Comparison of ENCODE assay signal across 26 cellular contexts in the genomic region with DNA sequence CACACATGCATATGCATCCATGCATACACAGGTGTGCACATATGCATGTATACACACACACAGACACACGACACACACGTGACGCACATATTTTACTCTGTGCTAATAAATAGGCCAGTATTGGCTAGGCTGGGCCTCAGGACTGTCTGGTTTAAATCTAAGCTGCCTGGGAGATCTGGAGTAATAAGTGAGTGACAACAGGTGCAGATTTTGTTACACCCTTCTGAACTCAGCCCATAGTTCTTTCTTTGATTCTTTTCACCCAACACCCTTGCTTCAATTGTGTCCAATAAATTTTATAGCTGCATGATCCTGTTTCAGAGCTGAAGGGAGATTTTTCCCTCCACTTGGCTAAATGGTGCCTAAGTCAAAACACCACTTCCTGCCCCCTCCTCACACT.
DNase-seq lines count a peak whose midpoint lies in the region; ATAC-seq and TF ChIP-seq lines count a peak whose summit lies in the region.
"Had no signal": no experiment of that assay in that cellular context is flagged by ENCODE, and none has a peak within 500 bp of the region (broad histone marks: within the 10 kb centered on the region; RNA-seq: fewer than 3 reads in every experiment).

No MANE protein-coding gene starts in this region.

- peak overlapping the region in 1 of 3 donors; percentile 3 for H3K9ac ChIP-seq in skeletal muscle tissue (ENCODE audit: low read depth in 1 of 3, low read length in 3 of 3)

- no peaks in the 10 kb centered on the region for H3K36me3 Mint-ChIP-seq in nephron (ENCODE audit: low read depth)
- no peaks in the 10 kb centered on the region for H3K36me3 Mint-ChIP-seq in activated naive CD4-positive, alpha-beta T cell treated with anti-CD3 and anti-CD28 coated beads, Interleukin-2, amount 50 U/mL, for 72 hours
- H3K36me3 Mint-ChIP-seq: CD14-positive monocyte had no signal

- H3K9me3 Mint-ChIP-seq in nephron = no peaks in the 10 kb centered on the region
- H3K9me3 Mint-ChIP-seq in activated naive CD4-positive, alpha-beta T cell treated with anti-CD3 and anti-CD28 coated beads, Interleukin-2, amount 50 U/mL, for 72 hours = peaks cover 0 to 7% of the 10 kb centered on the region in 2 donors
- H3K9me3 Mint-ChIP-seq: CD14-positive monocyte, GM23338, H9, HFFc6 had no signal

- peaks cover 57% of the 10 kb centered on the region for H3K4me1 Mint-ChIP-seq in nephron
- H3K4me1 Mint-ChIP-seq: CD14-positive monocyte, GM23338 had no signal

- no peaks in the 10 kb centered on the region for H3K27me3 Mint-ChIP-seq in nephron (ENCODE audit: low read depth)

- peak overlapping the region; percentile 24 to 85 (median 55) for H3K27ac Mint-ChIP-seq in nephron
- no peak overlapping the region for H3K27ac Mint-ChIP-seq in activated naive CD4-positive, alpha-beta T cell treated with anti-CD3 and anti-CD28 coated beads, Interleukin-2, amount 50 U/mL, for 72 hours
- H3K27ac Mint-ChIP-seq: CD14-positive monocyte, GM23338, HFFc6 had no signal

- peak overlapping the region; percentile 15 for H3K27ac ChIP-seq in skeletal muscle tissue (ENCODE audit: low read depth, low read length)

- ATAC-seq in left colon = peak; percentile 63
- ATAC-seq in activated naive CD4-positive, alpha-beta T cell treated with anti-CD3 and anti-CD28 coated beads, Interleukin-2, amount 50 U/mL, for 72 hours = no peak
- ATAC-seq: GM23338, K562, PC-3, SK-N-SH treated with all-trans-retinoic acid at 6 μM for 48 hours had no signal

- DNase-seq in NCI-H2107 treated with DMSO at 0.1 percent for 48 hours (lab: John Stamatoyannopoulos, UW; ENCODE audit: unreplicated experiment) = peak; percentile 73
- no peak for DNase-seq in NCI-H2107 (lab: John Stamatoyannopoulos, UW)
- DNase-seq in left colon = no peak
- no peak for DNase-seq in NCI-H2227 (lab: John Stamatoyannopoulos, UW; ENCODE audit: unreplicated experiment)
- no peak for DNase-seq in activated naive CD4-positive, alpha-beta T cell treated with anti-CD3 and anti-CD28 coated beads, Interleukin-2, amount 50 U/mL, for 72 hours (ENCODE audit: low spot score in 2 of 2)
- DNase-seq in medulla oblongata (ENCODE audit: extremely low spot score) = no peak
- DNase-seq: 8988T, ACHN, BE2C, Calu3, H9, HFFc6, Kasumi-1, NCI-H1105, NCI-H1436 treated with DMSO at 0.1 percent for 48 hours, NCI-H1930, NCI-H2171, NCI-H345, NCI-H510A treated with DMSO at 0.1 percent for 48 hours, PC-3 had no signal

- no peak overlapping the region for H3K4me3 Mint-ChIP-seq in nephron
- H3K4me3 Mint-ChIP-seq: CD14-positive monocyte, GM23338, H9, HFFc6 had no signal

- no peak for TF ChIP-seq CTCF in nephron (IDR thresholded peaks at IDR 0.05; ENCODE audit: unreplicated experiment in 3 of 3)

- H3K4me1 ChIP-seq in skeletal muscle tissue (ENCODE audit: control insufficient read depth in 3 of 3, insufficient read depth in 3 of 3, low read length in 3 of 3) = peaks cover 53 to 57% (median 55%) of the 10 kb centered on the region in 3 donors
- H3K4me1 ChIP-seq: BE2C had no signal

- no peaks in the 10 kb centered on the region for H3K9me3 ChIP-seq in skeletal muscle tissue (ENCODE audit: control insufficient read depth in 3 of 3, low read length in 3 of 3)
- H3K9me3 ChIP-seq: BE2C had no signal

- H3K27me3 ChIP-seq in skeletal muscle tissue (ENCODE audit: control insufficient read depth in 3 of 3, insufficient read depth in 3 of 3, low read length in 3 of 3) = no peaks in the 10 kb centered on the region
- H3K27me3 ChIP-seq: BE2C had no signal

- no peak overlapping the region for H3K4me3 ChIP-seq in skeletal muscle tissue (ENCODE audit: low read length in 3 of 3)
- H3K4me3 ChIP-seq: GM23338, K562 had no signal

- intact Hi-C loops in left colon (cut with DNase I, micrococcal nuclease) = no loop called here

- H3K36me3 ChIP-seq in skeletal muscle tissue (ENCODE audit: control insufficient read depth in 3 of 3, insufficient read depth in 3 of 3, low read length in 3 of 3) = no peaks in the 10 kb centered on the region
- H3K36me3 ChIP-seq: BE2C had no signal

Comparison
In these comparisons a context has a peak if more than half of its experiments do, and no peak if none do; other contexts are left out.
1. H3K27ac Mint-ChIP-seq: peak in nephron (3 of 3); none in activated naive CD4-positive, alpha-beta T cell treated with anti-CD3 and anti-CD28 coated beads, Interleukin-2, amount 50 U/mL, for 72 hours (0 of 2).